Comparison of ENCODE assay signal across 8 cellular contexts in the genomic region with DNA sequence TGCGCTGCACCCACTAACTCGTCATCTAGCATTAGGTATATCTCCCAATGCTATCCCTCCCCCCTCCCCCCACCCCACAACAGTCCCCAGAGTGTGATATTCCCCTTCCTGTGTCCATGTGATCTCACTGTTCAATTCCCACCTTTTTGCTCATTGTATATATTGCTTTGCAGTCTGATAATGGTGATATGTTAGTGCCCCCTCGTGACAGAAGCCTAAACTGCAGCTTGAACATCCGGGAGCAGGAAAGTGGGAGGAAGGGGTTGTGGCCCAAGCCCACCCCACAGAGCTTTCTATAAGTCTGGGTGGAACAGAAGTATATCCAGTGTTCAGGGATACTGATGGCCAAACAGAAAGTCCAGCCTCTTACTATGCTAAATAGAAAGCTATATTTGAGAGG. TPM values are rescaled to one million over a fixed set of nuclear protein-coding genes. Genes with fewer than 3 reads are reported as not detected.
DNase-seq lines count a peak whose midpoint lies in the region; ATAC-seq and TF ChIP-seq lines count a peak whose summit lies in the region.
"Not testable (repeated sequence)": the region's sequence is repeated elsewhere in the genome, so short reads cannot be mapped to it uniquely, and the experiment has no call there.

No MANE protein-coding gene starts in this region.

- peak; percentile 40 to 47 (median 44) for ATAC-seq in right lobe of liver

- intact Hi-C loops in activated T-helper 2 cell treated with anti-CD3 and anti-CD28 coated beads, Interferon-gamma antibody, Interleukin-2, Interleukin-4, amounts not matched to agents 10 μg/mL and 5 μg/mL and 100 μg/mL, durations not matched to agents 14 hours and 24 hours and 36 hours (cut with micrococcal nuclease); right lobe of liver (cut with DNase I): not testable (repeated sequence)

- not testable (repeated sequence) for H4K20me1 ChIP-seq in GM23248 (ENCODE audit: insufficient read depth)

- H3K36me3 ChIP-seq in GM23248 (ENCODE audit: low read depth); right lobe of liver: not testable (repeated sequence)

- not testable (repeated sequence) for H3K9me3 ChIP-seq in GM23248 (ENCODE audit: low read depth); right lobe of liver

- H3K4me1 Mint-ChIP-seq in activated T-helper 2 cell treated with anti-CD3 and anti-CD28 coated beads, Interferon-gamma antibody, Interleukin-2, Interleukin-4, amounts not matched to agents 10 μg/mL and 5 μg/mL and 100 μg/mL, durations not matched to agents 14 hours and 24 hours and 36 hours (ENCODE audit: low read depth), result not testable (repeated sequence)

- WGBS in GM23248 (ENCODE audit: low coverage in 1 of 2, low lambda C conversion rate in 2 of 2, missing lambda C conversion rate in 2 of 2), 2 experiments, result 0 to 25% methylated on average over 2 to 4 of the region's 4 CpGs
- WGBS in right lobe of liver (ENCODE audit: insufficient coverage, low coverage, low lambda C conversion rate, missing lambda C conversion rate), result 33% methylated on average over 4 of the region's 4 CpGs

- not testable (repeated sequence) for H2AFZ ChIP-seq in GM23248

- not testable (repeated sequence) for H3K27me3 ChIP-seq in GM23248 (replicated peaks; ENCODE audit: insufficient read depth); right lobe of liver

- H3K27ac Mint-ChIP-seq in activated T-helper 2 cell treated with anti-CD3 and anti-CD28 coated beads, Interferon-gamma antibody, Interleukin-2, Interleukin-4, amounts not matched to agents 10 μg/mL and 5 μg/mL and 100 μg/mL, durations not matched to agents 14 hours and 24 hours and 36 hours, result not testable (repeated sequence)

- not testable (repeated sequence) for H3K9me3 Mint-ChIP-seq in activated T-helper 2 cell treated with anti-CD3 and anti-CD28 coated beads, Interferon-gamma antibody, Interleukin-2, Interleukin-4, amounts not matched to agents 10 μg/mL and 5 μg/mL and 100 μg/mL, durations not matched to agents 14 hours and 24 hours and 36 hours

- H3F3A ChIP-seq in GM23248 (ENCODE audit: insufficient read depth), result not testable (repeated sequence)

- H3K9me2 ChIP-seq in GM23248 (ENCODE audit: insufficient read depth), result not testable (repeated sequence)

- not testable (repeated sequence) for H3K27ac ChIP-seq in GM23248, right lobe of liver

- peak; percentile 22 for DNase-seq in CD1c-positive myeloid dendritic cell (ENCODE audit: extremely low spot score)
- peak; percentile 31 for DNase-seq in GM23248
- peak; percentile 25 for DNase-seq in NCI-H146 (lab: John Stamatoyannopoulos, UW)
- DNase-seq in SKM-1 (lab: John Stamatoyannopoulos, UW; ENCODE audit: unreplicated experiment), result peak; percentile 2
- peak; percentile 8 for DNase-seq in activated T-helper 2 cell treated with anti-CD3 and anti-CD28 coated beads, Interferon-gamma antibody, Interleukin-2, Interleukin-4, amounts not matched to agents 10 μg/mL and 5 μg/mL and 100 μg/mL, durations not matched to agents 14 hours and 24 hours and 36 hours (ENCODE audit: low spot score)
- DNase-seq in epithelial cell of esophagus (ENCODE audit: low read depth), result peak; percentile 29
- not testable (repeated sequence) for DNase-seq in right lobe of liver
- DNase-seq in stimulated activated CD4-positive, alpha-beta T cell treated with anti-CD3 and anti-CD28 coated beads, Interleukin-2, amount 100 ng/mL, for 24 hours, result peak; percentile 41 to 46

- not testable (repeated sequence) for H3K79me2 ChIP-seq in GM23248 (ENCODE audit: insufficient read depth)

- TF ChIP-seq CTCF in epithelial cell of esophagus (IDR thresholded peaks at IDR 0.05; ENCODE audit: insufficient read depth, low read depth, low read length, missing control alignments) (peak; percentile 52), right lobe of liver (IDR thresholded peaks at IDR 0.05) (peak; percentile 22 to 52 (median 42))

- H3K4me3 ChIP-seq in GM23248; epithelial cell of esophagus (ENCODE audit: low read length); right lobe of liver: not testable (repeated sequence)

- not testable (repeated sequence) for H3K4me2 ChIP-seq in GM23248 (ENCODE audit: unreplicated experiment)

- H3K27me3 Mint-ChIP-seq in activated T-helper 2 cell treated with anti-CD3 and anti-CD28 coated beads, Interferon-gamma antibody, Interleukin-2, Interleukin-4, amounts not matched to agents 10 μg/mL and 5 μg/mL and 100 μg/mL, durations not matched to agents 14 hours and 24 hours and 36 hours (ENCODE audit: low read depth), result not testable (repeated sequence)

- not testable (repeated sequence) for H3K9ac ChIP-seq in GM23248

- not testable (repeated sequence) for TF ChIP-seq POLR2A in right lobe of liver (IDR thresholded peaks at IDR 0.05)

- H3K4me3 Mint-ChIP-seq in activated T-helper 2 cell treated with anti-CD3 and anti-CD28 coated beads, Interferon-gamma antibody, Interleukin-2, Interleukin-4, amounts not matched to agents 10 μg/mL and 5 μg/mL and 100 μg/mL, durations not matched to agents 14 hours and 24 hours and 36 hours (ENCODE audit: low read depth), result not testable (repeated sequence)

- in situ Hi-C loops in GM23248 (cut with MboI), result not testable (repeated sequence)

- not testable (repeated sequence) for H3K36me3 Mint-ChIP-seq in activated T-helper 2 cell treated with anti-CD3 and anti-CD28 coated beads, Interferon-gamma antibody, Interleukin-2, Interleukin-4, amounts not matched to agents 10 μg/mL and 5 μg/mL and 100 μg/mL, durations not matched to agents 14 hours and 24 hours and 36 hours (ENCODE audit: low read depth)

- not testable (repeated sequence) for H3K4me1 ChIP-seq in GM23248 (ENCODE audit: insufficient read depth); right lobe of liver

RNA-seq across cellular contexts. Expression of gene RAB40A, which starts 29.6 kb away (rescaled TPM):
- not detected in 2 replicates for total RNA-seq in GM23248 (2014; rRNA removed; shearing (Covaris generic))
- 0.16 and 0.34 TPM in 2 replicates for polyA plus RNA-seq in GM23248 (2016; fragmentation: Nextera tagmentation; extraction: Ambion mirVana)
- total RNA-seq in activated T-helper 2 cell treated with anti-CD3 and anti-CD28 coated beads, Interferon-gamma antibody, Interleukin-2, Interleukin-4, amounts not matched to agents 10 μg/mL and 5 μg/mL and 100 μg/mL, durations not matched to agents 14 hours and 24 hours and 36 hours, result not detected in 2 replicates
- total RNA-seq in right lobe of liver, result under 1 TPM in 4 of 6 experiments, not detected in 2; 0.12 to 0.49 (median 0.24) TPM
